In the genomic region with DNA sequence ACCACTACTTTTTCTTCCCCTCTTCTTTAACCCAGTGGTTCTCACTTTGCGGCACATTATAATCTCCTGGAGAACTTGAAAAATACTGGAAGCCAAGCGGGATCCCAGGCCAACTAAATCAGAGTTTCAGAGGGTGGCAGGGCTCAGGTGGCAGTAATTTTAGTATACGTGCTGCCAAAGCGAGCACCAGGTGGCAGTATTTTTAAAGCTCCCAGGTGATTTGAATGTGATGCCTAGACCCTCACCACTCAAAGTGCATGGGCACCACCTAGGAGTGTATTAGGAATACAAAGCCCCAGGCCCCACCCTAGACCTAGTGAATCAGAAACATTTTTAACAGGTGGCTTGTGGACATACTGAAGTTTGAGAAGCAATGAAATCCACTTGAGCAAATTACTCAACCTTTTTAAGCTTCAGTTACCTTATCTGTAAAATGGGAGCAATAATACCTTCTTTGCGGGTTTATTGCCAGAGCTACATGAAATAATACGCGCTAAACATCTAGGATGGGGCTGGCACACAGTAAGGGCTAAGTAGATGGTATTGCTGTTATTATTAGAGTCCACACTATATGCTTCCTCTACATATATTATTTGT, we compare ENCODE assay signal across 8 cellular contexts. TPM values are rescaled to one million over a fixed set of nuclear protein-coding genes. Genes with fewer than 3 reads are reported as not detected.
DNase-seq lines count a peak whose midpoint lies in the region; ATAC-seq and TF ChIP-seq lines count a peak whose summit lies in the region.

No MANE protein-coding gene starts in this region.

- intact Hi-C loops in gastrocnemius medialis (cut with DNase I; ENCODE audit: low total_unique reads): no loop called here

- no peak overlapping the region for H3K27ac ChIP-seq in gastrocnemius medialis

- peak; percentile 54 for ATAC-seq in HG02678 (IDR thresholded peaks at IDR 0.05; ENCODE audit: unreplicated experiment)
- no peak for ATAC-seq in gastrocnemius medialis
- ATAC-seq in HG03039 (IDR thresholded peaks at IDR 0.05; ENCODE audit: unreplicated experiment): no peak
- ATAC-seq in GM21515 (IDR thresholded peaks at IDR 0.05; ENCODE audit: unreplicated experiment): no peak

- in situ Hi-C loops in gastrocnemius medialis (cut with MboI; ENCODE audit: low sequenced_read_pairs in 4 of 4): no loop called here

- no peaks in the 10 kb centered on the region for H3K27me3 ChIP-seq in gastrocnemius medialis

- no peaks in the 10 kb centered on the region for H3K9me3 ChIP-seq in gastrocnemius medialis

- peak; percentile 48 for DNase-seq in D341Med (ENCODE audit: low spot score)
- peak; percentile 24 to 50 for DNase-seq in SHP77 (lab: John Stamatoyannopoulos, UW)
- peak; percentile 6 for DNase-seq in glomerular visceral epithelial cell (ENCODE audit: extremely low spot score)
- DNase-seq in ecto neural progenitor cell (ENCODE audit: low spot score): no peak
- DNase-seq in gastrocnemius medialis: no peak

- no peaks in the 10 kb centered on the region for H3K36me3 ChIP-seq in gastrocnemius medialis

- peak in 1 of 5 experiments; percentile 23 for TF ChIP-seq CTCF in gastrocnemius medialis (IDR thresholded peaks at IDR 0.05 in 4 of 5, conservative IDR thresholded peaks at IDR 0.05 in 1 of 5)

- no peaks in the 10 kb centered on the region for H3K4me1 ChIP-seq in gastrocnemius medialis

- TF ChIP-seq POLR2A in gastrocnemius medialis (IDR thresholded peaks at IDR 0.05): no peak

- H3K4me3 ChIP-seq in gastrocnemius medialis: no peak overlapping the region

RNA-seq across cellular contexts. Expression of gene B3GALNT1, which starts 8.3 kb away (rescaled TPM):
- total RNA-seq in gastrocnemius medialis: under 1 TPM in 2 of 4 donors, not detected in 2; 0.18 to 0.81 TPM

Comparison
In these comparisons a context has a peak if more than half of its experiments do, and no peak if none do; other contexts are left out.
1. DNase-seq: peak in D341Med (single experiment), SHP77 (2 of 2) and glomerular visceral epithelial cell (single experiment); none in ecto neural progenitor cell (single experiment) and gastrocnemius medialis (0 of 2).